Comparison of ENCODE assay signal across 8 cellular contexts in the genomic region with DNA sequence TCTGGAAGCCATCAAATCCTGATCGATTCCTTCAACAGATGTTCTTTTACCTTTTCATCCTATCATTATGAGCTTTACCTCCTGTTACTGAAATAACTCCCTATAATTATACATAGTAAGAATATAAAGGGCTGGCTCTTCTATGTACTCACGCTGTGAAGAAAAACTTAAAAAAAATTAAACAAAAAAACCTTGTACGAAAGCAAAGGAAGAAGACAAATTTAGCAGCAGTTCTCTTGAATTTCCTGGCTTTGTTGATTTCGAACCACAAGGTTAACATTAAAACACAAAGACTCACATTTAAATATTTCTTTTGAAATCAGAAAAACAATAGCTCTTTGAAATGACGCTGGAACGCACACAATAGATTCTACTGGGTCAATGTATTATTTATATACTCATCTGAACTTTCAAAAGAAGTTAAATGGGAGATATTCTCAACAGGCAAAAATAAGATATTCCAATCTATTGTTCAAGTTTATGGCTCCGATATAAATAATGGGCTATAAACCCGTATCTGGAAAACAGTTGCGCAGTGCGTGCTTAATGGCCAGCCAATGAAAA. TPM values are rescaled to one million over a fixed set of nuclear protein-coding genes. Genes with fewer than 3 reads are reported as not detected.
DNase-seq lines count a peak whose midpoint lies in the region; ATAC-seq, FAIRE-seq and TF ChIP-seq lines count a peak whose summit lies in the region.

No MANE protein-coding gene starts in this region.

- peaks cover 51% of the 10 kb centered on the region for H3K4me1 ChIP-seq in suprapubic skin

- H3K9me3 Mint-ChIP-seq in activated T-cell treated with anti-CD3 and anti-CD28 coated beads, Interleukin-2, amount 50 U/mL, for 4 hours = no peaks in the 10 kb centered on the region
- H3K9me3 Mint-ChIP-seq in activated naive CD8-positive, alpha-beta T cell (ENCODE audit: low read depth) = no peaks in the 10 kb centered on the region

- TF ChIP-seq EP300 in suprapubic skin (IDR thresholded peaks at IDR 0.05) = no peak

- H3K27ac Mint-ChIP-seq in activated naive CD8-positive, alpha-beta T cell = peak overlapping the region; percentile 98

- H3K27me3 ChIP-seq in suprapubic skin = no peaks in the 10 kb centered on the region

- no peak for TF ChIP-seq POLR2A in suprapubic skin (IDR thresholded peaks at IDR 0.05)

- H3K4me1 Mint-ChIP-seq in activated T-cell treated with anti-CD3 and anti-CD28 coated beads, Interleukin-2, amount 50 U/mL, for 4 hours (ENCODE audit: low read depth) = peaks cover 37% of the 10 kb centered on the region
- peaks cover 42% of the 10 kb centered on the region for H3K4me1 Mint-ChIP-seq in activated naive CD8-positive, alpha-beta T cell (ENCODE audit: low read depth)

- no peak for ATAC-seq in activated T-cell treated with anti-CD3 and anti-CD28 coated beads, Interleukin-2, amount 50 U/mL, for 4 hours
- ATAC-seq in GM21390 (IDR thresholded peaks at IDR 0.05; ENCODE audit: unreplicated experiment) = no peak

- no peak for DNase-seq in activated T-cell treated with anti-CD3 and anti-CD28 coated beads, Interleukin-2, amount 50 U/mL, for 4 hours
- DNase-seq in activated T-cell treated with anti-CD3 and anti-CD28 coated beads, Interleukin-2, amount 50 U/mL, for 48 hours = no peak
- DNase-seq in suprapubic skin (ENCODE audit: low spot score in 2 of 2) = no peak
- no peak for DNase-seq in activated CD4-positive, CD25-positive, alpha-beta regulatory T cell treated with anti-CD3 and anti-CD28 coated beads, Interleukin-2, amount 50 U/mL, for 72 hours
- DNase-seq in activated CD8-positive, alpha-beta memory T cell treated with anti-CD3 and anti-CD28 coated beads for 24 hours = no peak

- no peaks in the 10 kb centered on the region for H3K36me3 ChIP-seq in suprapubic skin

- peak; percentile 81 for FAIRE-seq in islet of Langerhans (lab: Jason Lieb, UNC)

- H3K4me3 ChIP-seq in suprapubic skin = peak overlapping the region; percentile 57

- H3K36me3 Mint-ChIP-seq in activated T-cell treated with anti-CD3 and anti-CD28 coated beads, Interleukin-2, amount 50 U/mL, for 4 hours (ENCODE audit: insufficient read depth) = peaks cover 4% of the 10 kb centered on the region
- H3K36me3 Mint-ChIP-seq in activated naive CD8-positive, alpha-beta T cell = peaks cover 3% of the 10 kb centered on the region

- H3K9me3 ChIP-seq in suprapubic skin = no peaks in the 10 kb centered on the region

- WGBS in suprapubic skin = under 1% methylated on average over 10 of the region's 10 CpGs

- H3K4me3 Mint-ChIP-seq in activated T-cell treated with anti-CD3 and anti-CD28 coated beads, Interleukin-2, amount 50 U/mL, for 4 hours = peak overlapping the region; percentile 93
- H3K4me3 Mint-ChIP-seq in activated naive CD8-positive, alpha-beta T cell = peak overlapping the region; percentile 92

- no peaks in the 10 kb centered on the region for H3K27me3 Mint-ChIP-seq in activated T-cell treated with anti-CD3 and anti-CD28 coated beads, Interleukin-2, amount 50 U/mL, for 4 hours (ENCODE audit: low read depth)
- H3K27me3 Mint-ChIP-seq in activated naive CD8-positive, alpha-beta T cell = no peaks in the 10 kb centered on the region

- H3K27ac ChIP-seq in suprapubic skin = peak overlapping the region; percentile 93

- no peak for TF ChIP-seq CTCF in suprapubic skin (IDR thresholded peaks at IDR 0.05)

RNA-seq across cellular contexts. Expression of a gene that starts 13.6 kb away (rescaled TPM):
- total RNA-seq in activated T-cell treated with anti-CD3 and anti-CD28 coated beads, Interleukin-2, amount 50 U/mL, for 4 hours = 10 to 100 TPM; 80.4 to 85.2 (median 82.1) TPM
- 10 to 100 TPM; 55.0 to 79.7 (median 63.8) TPM for total RNA-seq in suprapubic skin

RNA-seq across cellular contexts. Expression of a gene that starts 26.5 kb away (rescaled TPM):
- 1 to 10 TPM; 1.2 to 2.1 (median 1.7) TPM for total RNA-seq in activated T-cell treated with anti-CD3 and anti-CD28 coated beads, Interleukin-2, amount 50 U/mL, for 4 hours
- 1 to 10 TPM in 2 of 4 donors, under 1 TPM in 2; 0.68 to 3.2 (median 1.3) TPM for total RNA-seq in suprapubic skin
